29 cellular contexts compared by ENCODE assay signal in genomic region chr7:124667754-124668153, GRCh38.
"Had no signal": no experiment of that assay in that cellular context is flagged by ENCODE, and none has a peak within 500 bp of the region (broad histone marks: within the 10 kb centered on the region; RNA-seq: fewer than 3 reads in every experiment).

No MANE protein-coding gene starts in this region.

- H3K4me3 Mint-ChIP-seq: activated CD4-positive, alpha-beta T cell treated with anti-CD3 and anti-CD28 coated beads for 36 hours; activated CD8-positive, alpha-beta memory T cell treated with anti-CD3 and anti-CD28 coated beads, Interleukin-2, amount 10 ng/mL, durations not matched to agents 7 days and 5 days; activated CD8-positive, alpha-beta T cell treated with anti-CD3 and anti-CD28 coated beads, Interleukin-2, amount 10 ng/mL, durations not matched to agents 7 days and 5 days; activated naive CD4-positive, alpha-beta T cell treated with anti-CD3 and anti-CD28 coated beads, Interleukin-2, amount 50 U/mL, for 24 hours; activated naive CD8-positive, alpha-beta T cell treated with anti-CD3 and anti-CD28 coated beads, Interleukin-2, amount 50 U/mL, for 24 hours; dendritic cell treated with granulocyte-macrophage colony-stimulating factor and Interleukin-4, amounts not matched to agents 40 ng/mL and 50 ng/mL, for 4 days; endodermal cell; immature natural killer cell; naive thymus-derived CD4-positive, alpha-beta T cell; neural crest cell had no signal

- H3K36me3 Mint-ChIP-seq: activated CD8-positive, alpha-beta memory T cell treated with anti-CD3 and anti-CD28 coated beads, Interleukin-2, amount 10 ng/mL, durations not matched to agents 7 days and 5 days; activated naive CD4-positive, alpha-beta T cell treated with anti-CD3 and anti-CD28 coated beads, Interleukin-2, amount 50 U/mL, for 24 hours; immature natural killer cell; naive thymus-derived CD4-positive, alpha-beta T cell had no signal

- H3K9me3 ChIP-seq: breast epithelium, pancreas, psoas muscle, suprapubic skin, tibial nerve had no signal

- H3K27me3 ChIP-seq: breast epithelium, pancreas, suprapubic skin, tibial nerve had no signal

- H3K27ac Mint-ChIP-seq: activated CD4-positive, alpha-beta T cell treated with anti-CD3 and anti-CD28 coated beads for 36 hours; activated CD8-positive, alpha-beta memory T cell treated with anti-CD3 and anti-CD28 coated beads, Interleukin-2, amount 10 ng/mL, durations not matched to agents 7 days and 5 days; activated CD8-positive, alpha-beta T cell treated with anti-CD3 and anti-CD28 coated beads, Interleukin-2, amount 10 ng/mL, durations not matched to agents 7 days and 5 days; activated naive CD4-positive, alpha-beta T cell treated with anti-CD3 and anti-CD28 coated beads, Interleukin-2, amount 50 U/mL, for 24 hours; activated naive CD8-positive, alpha-beta T cell treated with anti-CD3 and anti-CD28 coated beads, Interleukin-2, amount 50 U/mL, for 24 hours; activated T-helper 2 cell treated with anti-CD3 and anti-CD28 coated beads, Interferon-gamma antibody, Interleukin-2, Interleukin-4, amounts not matched to agents 10 μg/mL and 5 μg/mL and 100 μg/mL, durations not matched to agents 14 hours and 24 hours and 36 hours; dendritic cell treated with granulocyte-macrophage colony-stimulating factor and Interleukin-4, amounts not matched to agents 40 ng/mL and 50 ng/mL, for 4 days; endodermal cell; immature natural killer cell; naive thymus-derived CD4-positive, alpha-beta T cell had no signal

- H3K36me3 ChIP-seq: breast epithelium, pancreas, suprapubic skin, tibial nerve had no signal

- H3K27me3 Mint-ChIP-seq: activated naive CD4-positive, alpha-beta T cell treated with anti-CD3 and anti-CD28 coated beads, Interleukin-2, amount 50 U/mL, for 24 hours; activated naive CD8-positive, alpha-beta T cell treated with anti-CD3 and anti-CD28 coated beads, Interleukin-2, amount 50 U/mL, for 24 hours; dendritic cell treated with granulocyte-macrophage colony-stimulating factor and Interleukin-4, amounts not matched to agents 40 ng/mL and 50 ng/mL, for 4 days; naive thymus-derived CD4-positive, alpha-beta T cell had no signal

- FAIRE-seq: kidney, pancreas had no signal

- H3K4me1 ChIP-seq: breast epithelium, pancreas, suprapubic skin, tibial nerve had no signal

- H3K4me3 ChIP-seq: breast epithelium, pancreas, psoas muscle, suprapubic skin, tibial nerve had no signal

- DNase-seq: activated CD4-positive, alpha-beta T cell treated with anti-CD3 and anti-CD28 coated beads for 36 hours; activated CD4-positive, CD25-positive, alpha-beta regulatory T cell; activated CD8-positive, alpha-beta memory T cell treated with anti-CD3 and anti-CD28 coated beads, Interleukin-2, amount 10 ng/mL, durations not matched to agents 7 days and 5 days; activated CD8-positive, alpha-beta T cell treated with anti-CD3 and anti-CD28 coated beads, Interleukin-2, amount 10 ng/mL, durations not matched to agents 7 days and 5 days; activated naive CD8-positive, alpha-beta T cell treated with anti-CD3 and anti-CD28 coated beads, Interleukin-2, amount 50 U/mL, for 24 hours; activated T-cell treated with anti-CD3 and anti-CD28 coated beads, Interleukin-2, amount 50 U/mL, for 48 hours; amygdala; central memory CD4-positive, alpha-beta T cell; endodermal cell; foreskin fibroblast; head of caudate nucleus; hippocampal formation; immature natural killer cell; kidney; left colon; midbrain; naive thymus-derived CD4-positive, alpha-beta T cell; nucleus accumbens; pancreas; psoas muscle; stimulated activated naive CD4-positive, alpha-beta T cell had no signal

- ATAC-seq: activated CD4-positive, alpha-beta T cell treated with anti-CD3 and anti-CD28 coated beads for 36 hours; activated CD8-positive, alpha-beta memory T cell treated with anti-CD3 and anti-CD28 coated beads, Interleukin-2, amount 10 ng/mL, durations not matched to agents 7 days and 5 days; activated CD8-positive, alpha-beta T cell treated with anti-CD3 and anti-CD28 coated beads, Interleukin-2, amount 10 ng/mL, durations not matched to agents 7 days and 5 days; activated naive CD8-positive, alpha-beta T cell treated with anti-CD3 and anti-CD28 coated beads, Interleukin-2, amount 50 U/mL, for 24 hours; esophagus mucosa; left colon; naive thymus-derived CD4-positive, alpha-beta T cell had no signal

- H3K27ac ChIP-seq: breast epithelium, pancreas, psoas muscle, suprapubic skin, tibial nerve had no signal

- H3K4me1 Mint-ChIP-seq: activated CD4-positive, alpha-beta T cell treated with anti-CD3 and anti-CD28 coated beads for 36 hours; activated CD8-positive, alpha-beta memory T cell treated with anti-CD3 and anti-CD28 coated beads, Interleukin-2, amount 10 ng/mL, durations not matched to agents 7 days and 5 days; activated naive CD4-positive, alpha-beta T cell treated with anti-CD3 and anti-CD28 coated beads, Interleukin-2, amount 50 U/mL, for 24 hours; activated naive CD8-positive, alpha-beta T cell treated with anti-CD3 and anti-CD28 coated beads, Interleukin-2, amount 50 U/mL, for 24 hours; immature natural killer cell; naive thymus-derived CD4-positive, alpha-beta T cell; neural crest cell had no signal

- H3K9me3 Mint-ChIP-seq: activated naive CD4-positive, alpha-beta T cell treated with anti-CD3 and anti-CD28 coated beads, Interleukin-2, amount 50 U/mL, for 24 hours; activated naive CD8-positive, alpha-beta T cell treated with anti-CD3 and anti-CD28 coated beads, Interleukin-2, amount 50 U/mL, for 24 hours; activated T-helper 2 cell treated with anti-CD3 and anti-CD28 coated beads, Interferon-gamma antibody, Interleukin-2, Interleukin-4, amounts not matched to agents 10 μg/mL and 5 μg/mL and 100 μg/mL, durations not matched to agents 14 hours and 24 hours and 36 hours; dendritic cell treated with granulocyte-macrophage colony-stimulating factor and Interleukin-4, amounts not matched to agents 40 ng/mL and 50 ng/mL, for 4 days; endodermal cell; neural crest cell had no signal
